In the genomic region with DNA sequence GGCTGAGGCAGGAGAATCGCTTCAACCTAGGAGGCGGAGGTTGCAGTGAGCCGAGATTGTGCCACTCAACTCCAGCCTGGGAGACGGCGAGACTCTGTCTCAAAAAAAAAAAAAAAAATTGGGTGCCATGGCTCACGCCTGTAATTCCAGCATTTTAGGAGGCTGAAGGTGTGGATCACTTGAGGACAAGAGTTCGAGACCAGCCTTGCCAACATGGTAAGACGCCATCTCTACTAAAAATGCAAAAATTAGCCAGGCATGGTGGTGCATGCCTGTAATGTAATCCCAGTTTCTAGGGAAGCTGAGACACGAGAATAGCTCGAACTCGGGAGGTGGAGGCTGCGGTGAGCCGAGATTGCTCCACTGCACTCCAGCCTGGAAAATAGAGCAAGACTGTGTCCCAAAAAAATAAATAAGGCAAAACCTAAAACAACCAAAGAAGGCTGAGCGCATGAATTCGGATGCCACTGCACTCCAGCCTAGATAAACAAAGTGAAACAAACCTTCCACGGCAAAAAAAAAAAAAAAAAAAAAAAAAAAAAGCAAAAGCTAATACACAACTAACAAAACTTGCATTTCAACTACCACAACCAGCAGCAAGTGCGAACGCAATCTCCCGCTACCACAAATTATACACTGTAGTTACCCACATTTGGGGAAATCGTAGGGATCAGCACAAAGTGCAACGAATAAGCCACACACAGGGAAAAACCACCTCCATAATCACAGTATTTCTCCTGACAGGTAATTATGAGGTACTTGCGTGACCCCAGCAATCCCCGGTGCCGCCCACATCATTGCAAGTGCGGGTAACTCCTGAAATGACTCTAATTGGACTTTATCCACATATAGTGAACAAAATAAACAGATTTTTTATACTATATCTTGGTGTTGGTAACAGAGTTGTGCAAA, we compare ENCODE assay signal across 10 cellular contexts. TPM values are rescaled to one million over a fixed set of nuclear protein-coding genes. Genes with fewer than 3 reads are reported as not detected.
A peak's percentile ranks its signal among the peaks of the same experiment; 100 is the strongest.
DNase-seq lines count a peak whose midpoint lies in the region; ATAC-seq and TF ChIP-seq lines count a peak whose summit lies in the region.
"Had no signal": no experiment of that assay in that cellular context is flagged by ENCODE, and none has a peak within 500 bp of the region (broad histone marks: within the 10 kb centered on the region; RNA-seq: fewer than 3 reads in every experiment).

No MANE protein-coding gene starts in this region.

- H3K9me3 ChIP-seq in left ventricle myocardium inferior (replicated peaks) (no peaks in the 10 kb centered on the region), right cardiac atrium (ENCODE audit: control insufficient read depth, low read length) (no peaks in the 10 kb centered on the region), lower lobe of right lung (no peaks in the 10 kb centered on the region), A673 (ENCODE audit: low read depth, low read length, poor library complexity, severe bottlenecking) (no peaks in the 10 kb centered on the region)

- H3K27ac Mint-ChIP-seq in activated CD4-positive, alpha-beta memory T cell treated with anti-CD3 and anti-CD28 coated beads for 36 hours, result no peak overlapping the region
- H3K27ac Mint-ChIP-seq: endodermal cell had no signal

- ATAC-seq in right cardiac atrium, result no peak
- ATAC-seq in lower lobe of right lung, result no peak
- no peak for ATAC-seq in GM18502 (IDR thresholded peaks at IDR 0.05; ENCODE audit: poor library complexity, unreplicated experiment)

- DNase-seq in left ventricle myocardium inferior, result no peak
- no peak for DNase-seq in right cardiac atrium
- no peak for DNase-seq in activated CD4-positive, alpha-beta memory T cell treated with anti-CD3 and anti-CD28 coated beads for 36 hours
- DNase-seq in lower lobe of right lung, result no peak
- no peak for DNase-seq in NCI-H526 (lab: John Stamatoyannopoulos, UW)
- no peak for DNase-seq in A673 (ENCODE audit: low spot score)
- DNase-seq in medulla oblongata (ENCODE audit: extremely low spot score), result no peak
- DNase-seq: activated gamma-delta T cell, endodermal cell had no signal

- H3K27me3 Mint-ChIP-seq in activated CD4-positive, alpha-beta memory T cell treated with anti-CD3 and anti-CD28 coated beads for 36 hours, result peaks cover 8% of the 10 kb centered on the region

- no peaks in the 10 kb centered on the region for H3K9me3 Mint-ChIP-seq in activated CD4-positive, alpha-beta memory T cell treated with anti-CD3 and anti-CD28 coated beads for 36 hours
- H3K9me3 Mint-ChIP-seq: endodermal cell had no signal

- H3K4me3 ChIP-seq in left ventricle myocardium inferior (peak overlapping the region; percentile 36), right cardiac atrium (ENCODE audit: low read length) (no peak overlapping the region), lower lobe of right lung (peak overlapping the region; percentile 36), A673 (ENCODE audit: low read depth, low read length, poor library complexity, severe bottlenecking) (no peak overlapping the region)

- TF ChIP-seq CTCF in left ventricle myocardium inferior (IDR thresholded peaks at IDR 0.05; ENCODE audit: borderline replicate concordance) (no peak), lower lobe of right lung (IDR thresholded peaks at IDR 0.05) (no peak), A673 (conservative IDR thresholded peaks at IDR 0.05; ENCODE audit: low read depth, low read length) (no peak)

- H3K27ac ChIP-seq in left ventricle myocardium inferior (replicated peaks) (peak overlapping the region; percentile 36), right cardiac atrium (ENCODE audit: low read length) (no peak overlapping the region), lower lobe of right lung (peak overlapping the region; percentile 65), A673 (ENCODE audit: low read depth, low read length, poor library complexity, severe bottlenecking) (no peak overlapping the region)

- H3K4me1 ChIP-seq in left ventricle myocardium inferior, result no peaks in the 10 kb centered on the region
- no peaks in the 10 kb centered on the region for H3K4me1 ChIP-seq in right cardiac atrium (ENCODE audit: control insufficient read depth, insufficient read depth, low read length)
- no peaks in the 10 kb centered on the region for H3K4me1 ChIP-seq in lower lobe of right lung
- no peaks in the 10 kb centered on the region for H3K4me1 ChIP-seq in A673 (ENCODE audit: insufficient read depth, low read length, poor library complexity, severe bottlenecking)

- BruUV-seq in A673 (replicated peaks; lab: Mats Ljungman, UMichigan), result no TSS peak

- H3K27me3 ChIP-seq in left ventricle myocardium inferior (ENCODE audit: low read depth) (peaks cover 4% of the 10 kb centered on the region), right cardiac atrium (ENCODE audit: control insufficient read depth, insufficient read depth) (no peaks in the 10 kb centered on the region), lower lobe of right lung (ENCODE audit: low read depth) (no peaks in the 10 kb centered on the region), A673 (replicated peaks; ENCODE audit: insufficient read depth, low read depth, low read length, poor library complexity) (no peaks in the 10 kb centered on the region)

- peaks cover 9% of the 10 kb centered on the region for H3K4me1 Mint-ChIP-seq in activated CD4-positive, alpha-beta memory T cell treated with anti-CD3 and anti-CD28 coated beads for 36 hours (ENCODE audit: low read depth)

- H3K36me3 ChIP-seq in left ventricle myocardium inferior (no peaks in the 10 kb centered on the region), lower lobe of right lung (no peaks in the 10 kb centered on the region), A673 (ENCODE audit: insufficient read depth, low read length, poor library complexity, severe bottlenecking) (no peaks in the 10 kb centered on the region)

- 89% methylated on average over 25 of the region's 25 CpGs for WGBS in right cardiac atrium

- CTCF ChIA-PET in activated CD4-positive, alpha-beta memory T cell treated with anti-CD3 and anti-CD28 coated beads for 36 hours (lab: Charles Lee), result interaction anchor here (0.7 kb wide), 1 partner anchor 37 kb away, joined by 3 read pairs; no protein-coding TSS in a partner anchor
- CTCF ChIA-PET in A673 (lab: Charles Lee), result no interaction called here

- no peaks in the 10 kb centered on the region for H3K36me3 Mint-ChIP-seq in activated CD4-positive, alpha-beta memory T cell treated with anti-CD3 and anti-CD28 coated beads for 36 hours

- intact Hi-C loops in left ventricle myocardium inferior (cut with micrococcal nuclease) (no loop called here), right cardiac atrium (cut with DNase I) (no loop called here), lower lobe of right lung (cut with DNase I) (no loop called here), A673 (cut with micrococcal nuclease; ENCODE audit: unreplicated experiment) (no loop called here)
- intact Hi-C loops in activated CD4-positive, alpha-beta memory T cell treated with anti-CD3 and anti-CD28 coated beads for 36 hours (cut with micrococcal nuclease), result no loop called here

- H3K4me3 Mint-ChIP-seq in activated CD4-positive, alpha-beta memory T cell treated with anti-CD3 and anti-CD28 coated beads for 36 hours, result peak overlapping the region; percentile 36
- H3K4me3 Mint-ChIP-seq: endodermal cell had no signal

- POLR2A ChIA-PET in activated CD4-positive, alpha-beta memory T cell treated with anti-CD3 and anti-CD28 coated beads for 36 hours (lab: Charles Lee), result interaction anchor here (1.2 to 2.0 kb wide), 3 partner anchors 7 to 34 kb away, joined by 4 to 12 read pairs (median 9); no protein-coding TSS in a partner anchor
- POLR2A ChIA-PET in A673 (lab: Charles Lee; ENCODE audit: low non-redundant PET), result no interaction called here

RNA-seq across cellular contexts. Expression of a gene that starts 25.6 kb away (rescaled TPM):
- 0.19 TPM for total RNA-seq in left ventricle myocardium inferior
- under 1 TPM in 3 of 4 donors, not detected in 1; 0.15 to 0.57 (median 0.20) TPM for total RNA-seq in right cardiac atrium
- 0.27 TPM for polyA plus RNA-seq in right cardiac atrium
- total RNA-seq in activated CD4-positive, alpha-beta memory T cell treated with anti-CD3 and anti-CD28 coated beads for 36 hours, result under 1 TPM; 0.14 to 0.17 TPM
- total RNA-seq in lower lobe of right lung, result 6.8 TPM
- 0.26 and 0.50 TPM in 2 replicates for total RNA-seq in A673 (2021)

RNA-seq across cellular contexts. Expression of a gene that starts 26.2 kb away (rescaled TPM):
- total RNA-seq in left ventricle myocardium inferior (37.6 TPM), right cardiac atrium (10 to 100 TPM; 30.4 to 41.6 (median 36.9) TPM), lower lobe of right lung (21.0 TPM), A673 (2021) (79.8 and 80.4 TPM in 2 replicates)
- polyA plus RNA-seq in right cardiac atrium, result 36.0 TPM
- 10 to 100 TPM; 64.0 to 66.0 TPM for total RNA-seq in activated CD4-positive, alpha-beta memory T cell treated with anti-CD3 and anti-CD28 coated beads for 36 hours

Comparison
In these comparisons a context has a peak if more than half of its experiments do, and no peak if none do; other contexts are left out.
1. H3K27ac ChIP-seq: peak in left ventricle myocardium inferior (single experiment) and lower lobe of right lung (single experiment); none in right cardiac atrium (single experiment) and A673 (single experiment).
2. H3K4me3 ChIP-seq: peak in left ventricle myocardium inferior (single experiment) and lower lobe of right lung (single experiment); none in right cardiac atrium (single experiment) and A673 (single experiment).